In genomic region chr15:89809787-89810148, GRCh38 we compare ENCODE assay signal across 2 cellular contexts.
TF ChIP-seq lines count a peak whose summit lies in the region.

No MANE protein-coding gene starts in this region.

TF ChIP-seq in HEK293, 187 proteins besides CTCF, POLR2A, EP300 and RAD21:
- TF ChIP-seq ZNF174 (tag by site-specific recombination; IDR thresholded peaks at IDR 0.05): no peak
- TF ChIP-seq ZNF843 (tag by site-specific recombination; IDR thresholded peaks at IDR 0.05): no peak
- TF ChIP-seq, protein P1, sequence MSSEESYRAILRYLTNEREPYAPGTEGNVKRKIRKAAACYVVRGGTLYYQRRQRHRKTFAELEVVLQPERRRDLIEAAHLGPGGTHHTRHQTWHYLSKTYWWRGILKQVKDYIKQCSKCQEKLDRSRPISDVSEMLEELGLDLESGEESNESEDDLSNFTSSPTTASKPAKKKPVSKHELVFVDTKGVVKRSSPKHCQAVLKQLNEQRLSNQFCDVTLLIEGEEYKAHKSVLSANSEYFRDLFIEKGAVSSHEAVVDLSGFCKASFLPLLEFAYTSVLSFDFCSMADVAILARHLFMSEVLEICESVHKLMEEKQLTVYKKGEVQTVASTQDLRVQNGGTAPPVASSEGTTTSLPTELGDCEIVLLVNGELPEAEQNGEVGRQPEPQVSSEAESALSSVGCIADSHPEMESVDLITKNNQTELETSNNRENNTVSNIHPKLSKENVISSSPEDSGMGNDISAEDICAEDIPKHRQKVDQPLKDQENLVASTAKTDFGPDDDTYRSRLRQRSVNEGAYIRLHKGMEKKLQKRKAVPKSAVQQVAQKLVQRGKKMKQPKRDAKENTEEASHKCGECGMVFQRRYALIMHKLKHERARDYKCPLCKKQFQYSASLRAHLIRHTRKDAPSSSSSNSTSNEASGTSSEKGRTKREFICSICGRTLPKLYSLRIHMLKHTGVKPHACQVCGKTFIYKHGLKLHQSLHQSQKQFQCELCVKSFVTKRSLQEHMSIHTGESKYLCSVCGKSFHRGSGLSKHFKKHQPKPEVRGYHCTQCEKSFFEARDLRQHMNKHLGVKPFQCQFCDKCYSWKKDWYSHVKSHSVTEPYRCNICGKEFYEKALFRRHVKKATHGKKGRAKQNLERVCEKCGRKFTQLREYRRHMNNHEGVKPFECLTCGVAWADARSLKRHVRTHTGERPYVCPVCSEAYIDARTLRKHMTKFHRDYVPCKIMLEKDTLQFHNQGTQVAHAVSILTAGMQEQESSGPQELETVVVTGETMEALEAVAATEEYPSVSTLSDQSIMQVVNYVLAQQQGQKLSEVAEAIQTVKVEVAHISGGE (tag by site-specific recombination; conservative IDR thresholded peaks at IDR 0.05; ENCODE audit: low read depth): no peak
- no peak for TF ChIP-seq YY1 (tag by site-specific recombination; IDR thresholded peaks at IDR 0.05)
- TF ChIP-seq ZFP3 (tag by site-specific recombination; IDR thresholded peaks at IDR 0.05; ENCODE audit: low read depth): peak; percentile 94
- TF ChIP-seq MYNN (tag by site-specific recombination; IDR thresholded peaks at IDR 0.05; ENCODE audit: borderline replicate concordance): no peak
- TF ChIP-seq ZNF341 (tag by site-specific recombination; IDR thresholded peaks at IDR 0.05; ENCODE audit: low read depth): no peak
- TF ChIP-seq, protein P2, sequence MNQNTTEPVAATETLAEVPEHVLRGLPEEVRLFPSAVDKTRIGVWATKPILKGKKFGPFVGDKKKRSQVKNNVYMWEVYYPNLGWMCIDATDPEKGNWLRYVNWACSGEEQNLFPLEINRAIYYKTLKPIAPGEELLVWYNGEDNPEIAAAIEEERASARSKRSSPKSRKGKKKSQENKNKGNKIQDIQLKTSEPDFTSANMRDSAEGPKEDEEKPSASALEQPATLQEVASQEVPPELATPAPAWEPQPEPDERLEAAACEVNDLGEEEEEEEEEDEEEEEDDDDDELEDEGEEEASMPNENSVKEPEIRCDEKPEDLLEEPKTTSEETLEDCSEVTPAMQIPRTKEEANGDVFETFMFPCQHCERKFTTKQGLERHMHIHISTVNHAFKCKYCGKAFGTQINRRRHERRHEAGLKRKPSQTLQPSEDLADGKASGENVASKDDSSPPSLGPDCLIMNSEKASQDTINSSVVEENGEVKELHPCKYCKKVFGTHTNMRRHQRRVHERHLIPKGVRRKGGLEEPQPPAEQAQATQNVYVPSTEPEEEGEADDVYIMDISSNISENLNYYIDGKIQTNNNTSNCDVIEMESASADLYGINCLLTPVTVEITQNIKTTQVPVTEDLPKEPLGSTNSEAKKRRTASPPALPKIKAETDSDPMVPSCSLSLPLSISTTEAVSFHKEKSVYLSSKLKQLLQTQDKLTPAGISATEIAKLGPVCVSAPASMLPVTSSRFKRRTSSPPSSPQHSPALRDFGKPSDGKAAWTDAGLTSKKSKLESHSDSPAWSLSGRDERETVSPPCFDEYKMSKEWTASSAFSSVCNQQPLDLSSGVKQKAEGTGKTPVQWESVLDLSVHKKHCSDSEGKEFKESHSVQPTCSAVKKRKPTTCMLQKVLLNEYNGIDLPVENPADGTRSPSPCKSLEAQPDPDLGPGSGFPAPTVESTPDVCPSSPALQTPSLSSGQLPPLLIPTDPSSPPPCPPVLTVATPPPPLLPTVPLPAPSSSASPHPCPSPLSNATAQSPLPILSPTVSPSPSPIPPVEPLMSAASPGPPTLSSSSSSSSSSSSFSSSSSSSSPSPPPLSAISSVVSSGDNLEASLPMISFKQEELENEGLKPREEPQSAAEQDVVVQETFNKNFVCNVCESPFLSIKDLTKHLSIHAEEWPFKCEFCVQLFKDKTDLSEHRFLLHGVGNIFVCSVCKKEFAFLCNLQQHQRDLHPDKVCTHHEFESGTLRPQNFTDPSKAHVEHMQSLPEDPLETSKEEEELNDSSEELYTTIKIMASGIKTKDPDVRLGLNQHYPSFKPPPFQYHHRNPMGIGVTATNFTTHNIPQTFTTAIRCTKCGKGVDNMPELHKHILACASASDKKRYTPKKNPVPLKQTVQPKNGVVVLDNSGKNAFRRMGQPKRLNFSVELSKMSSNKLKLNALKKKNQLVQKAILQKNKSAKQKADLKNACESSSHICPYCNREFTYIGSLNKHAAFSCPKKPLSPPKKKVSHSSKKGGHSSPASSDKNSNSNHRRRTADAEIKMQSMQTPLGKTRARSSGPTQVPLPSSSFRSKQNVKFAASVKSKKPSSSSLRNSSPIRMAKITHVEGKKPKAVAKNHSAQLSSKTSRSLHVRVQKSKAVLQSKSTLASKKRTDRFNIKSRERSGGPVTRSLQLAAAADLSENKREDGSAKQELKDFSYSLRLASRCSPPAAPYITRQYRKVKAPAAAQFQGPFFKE (tag by site-specific recombination; IDR thresholded peaks at IDR 0.05; ENCODE audit: borderline replicate concordance): no peak
- no peak for TF ChIP-seq ZNF777 (tag by site-specific recombination; IDR thresholded peaks at IDR 0.05; ENCODE audit: borderline replicate concordance)
- 0 out of 2 replicates have a peak, but pooled peaks have one; percentile 16 for TF ChIP-seq ZFHX2 (tag by site-specific recombination; conservative IDR thresholded peaks at IDR 0.05)
TF ChIP-seq in HEK293: peak in this region for 2.

TF ChIP-seq in endothelial cell of umbilical vein, 7 proteins besides CTCF, POLR2A, EP300 and RAD21:
- TF ChIP-seq JUN (IDR thresholded peaks at IDR 0.05; ENCODE audit: borderline replicate concordance, insufficient read depth, insufficient read length, low read depth) (no peak), POLR2AphosphoS5 (IDR thresholded peaks at IDR 0.05; ENCODE audit: insufficient read depth, low read depth, low read length) (no peak), MAX (IDR thresholded peaks at IDR 0.05; ENCODE audit: insufficient read depth, insufficient read length) (no peak), GATA2 (IDR thresholded peaks at IDR 0.05; ENCODE audit: insufficient read depth, insufficient read length, low read depth, low read length) (no peak), MYC (IDR thresholded peaks at IDR 0.05; ENCODE audit: low read depth, low read length) (no peak), FOS (IDR thresholded peaks at IDR 0.05; ENCODE audit: borderline replicate concordance, insufficient read depth, low read length) (no peak), EZH2 (IDR thresholded peaks at IDR 0.05; ENCODE audit: borderline replicate concordance, low read depth, low read length, severe bottlenecking) (no peak)
